1 cellular context compared by ENCODE assay signal in the genomic region with DNA sequence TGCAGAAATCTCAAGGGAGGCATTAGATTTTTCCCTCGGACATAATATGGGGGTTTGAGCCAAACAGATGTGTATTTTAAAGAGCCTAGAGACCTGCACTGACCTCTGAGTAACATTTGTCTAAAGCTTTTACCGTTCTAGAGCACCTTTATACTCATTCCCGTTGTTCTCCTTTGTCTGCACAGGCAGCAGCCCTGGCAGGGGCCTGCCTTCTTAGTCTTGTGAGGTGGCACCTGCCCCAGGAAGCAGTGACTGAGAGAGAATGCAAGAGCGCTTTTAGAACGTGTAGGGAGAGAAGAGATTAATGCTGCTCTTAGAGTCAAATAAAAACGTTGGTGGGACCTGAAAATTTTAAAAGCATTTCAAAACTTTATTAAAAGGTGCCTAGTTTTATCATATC.
TF ChIP-seq lines count a peak whose summit lies in the region.

No MANE protein-coding gene starts in this region.

TF ChIP-seq in GM12878, 131 proteins besides CTCF, POLR2A, EP300 and RAD21:
- TF ChIP-seq TCF12 (IDR thresholded peaks at IDR 0.05; ENCODE audit: low read depth, low read length) (no peak), PML (IDR thresholded peaks at IDR 0.05; ENCODE audit: low read length) (no peak)
- TF ChIP-seq, protein P1, sequence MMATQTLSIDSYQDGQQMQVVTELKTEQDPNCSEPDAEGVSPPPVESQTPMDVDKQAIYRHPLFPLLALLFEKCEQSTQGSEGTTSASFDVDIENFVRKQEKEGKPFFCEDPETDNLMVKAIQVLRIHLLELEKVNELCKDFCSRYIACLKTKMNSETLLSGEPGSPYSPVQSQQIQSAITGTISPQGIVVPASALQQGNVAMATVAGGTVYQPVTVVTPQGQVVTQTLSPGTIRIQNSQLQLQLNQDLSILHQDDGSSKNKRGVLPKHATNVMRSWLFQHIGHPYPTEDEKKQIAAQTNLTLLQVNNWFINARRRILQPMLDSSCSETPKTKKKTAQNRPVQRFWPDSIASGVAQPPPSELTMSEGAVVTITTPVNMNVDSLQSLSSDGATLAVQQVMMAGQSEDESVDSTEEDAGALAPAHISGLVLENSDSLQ (IDR thresholded peaks at IDR 0.05) = no peak
